ENCODE assay signal across 8 cellular contexts in genomic region chr5:82347213-82347947, GRCh38.
DNase-seq lines count a peak whose midpoint lies in the region; ATAC-seq and TF ChIP-seq lines count a peak whose summit lies in the region.

No MANE protein-coding gene starts in this region.

- H3K4me1 ChIP-seq in breast epithelium (no peaks in the 10 kb centered on the region), ectodermal cell (ENCODE audit: control insufficient read depth, insufficient read depth, low read length) (peaks cover 16% of the 10 kb centered on the region), aorta (ENCODE audit: control insufficient read depth in 1 of 2, insufficient read depth in 2 of 2, low read length in 2 of 2) (peaks cover 0 to 6% of the 10 kb centered on the region in 2 donors)
- H3K4me1 ChIP-seq in CD8-positive, alpha-beta T cell (ENCODE audit: insufficient read depth, low read length) = no peaks in the 10 kb centered on the region

- no peak for TF ChIP-seq CTCF in breast epithelium (IDR thresholded peaks at IDR 0.05)
- no peak for TF ChIP-seq CTCF in MCF 10A (IDR thresholded peaks at IDR 0.05; ENCODE audit: unreplicated experiment)
- no peak for TF ChIP-seq CTCF in mesothelial cell of epicardium (IDR thresholded peaks at IDR 0.05; ENCODE audit: unreplicated experiment)
- TF ChIP-seq CTCF in CD8-positive, alpha-beta T cell (IDR thresholded peaks at IDR 0.05) = no peak

- H3K27me3 Mint-ChIP-seq in MCF 10A (ENCODE audit: insufficient read depth, unreplicated experiment) = no peaks in the 10 kb centered on the region
- H3K27me3 Mint-ChIP-seq in mesothelial cell of epicardium (ENCODE audit: low read depth) = no peaks in the 10 kb centered on the region
- H3K27me3 Mint-ChIP-seq in CD8-positive, alpha-beta T cell (ENCODE audit: low read depth) = peaks cover 10% of the 10 kb centered on the region

- H3K27ac ChIP-seq in breast epithelium (peak overlapping the region; percentile 48 to 84), ectodermal cell (ENCODE audit: insufficient read depth, low read depth, low read length, poor library complexity, severe bottlenecking) (peak overlapping the region; percentile 57), aorta (ENCODE audit: low read depth in 1 of 2, low read length in 2 of 2) (peak overlapping the region; percentile 91 to 96)
- H3K27ac ChIP-seq in CD8-positive, alpha-beta T cell (ENCODE audit: low read depth, low read length) = no peak overlapping the region

- H3K36me3 Mint-ChIP-seq in MCF 10A (ENCODE audit: insufficient read depth, unreplicated experiment) (no peaks in the 10 kb centered on the region), mesothelial cell of epicardium (no peaks in the 10 kb centered on the region)
- H3K36me3 Mint-ChIP-seq in CD8-positive, alpha-beta T cell = no peaks in the 10 kb centered on the region

- H3K4me1 Mint-ChIP-seq in MCF 10A (ENCODE audit: insufficient read depth, unreplicated experiment) (peaks cover 30% of the 10 kb centered on the region), mesothelial cell of epicardium (peaks cover 17% of the 10 kb centered on the region)
- peaks cover 2% of the 10 kb centered on the region for H3K4me1 Mint-ChIP-seq in CD8-positive, alpha-beta T cell (ENCODE audit: low read depth)

- H3K9me3 Mint-ChIP-seq in MCF 10A (ENCODE audit: unreplicated experiment) (no peaks in the 10 kb centered on the region), mesothelial cell of epicardium (no peaks in the 10 kb centered on the region)
- no peaks in the 10 kb centered on the region for H3K9me3 Mint-ChIP-seq in CD8-positive, alpha-beta T cell

- no peak overlapping the region for H3K27ac Mint-ChIP-seq in MCF 10A (ENCODE audit: low read depth, unreplicated experiment)
- peak overlapping the region; percentile 77 for H3K27ac Mint-ChIP-seq in mesothelial cell of epicardium
- H3K27ac Mint-ChIP-seq in CD8-positive, alpha-beta T cell = no peak overlapping the region

- BruUV-seq in MCF 10A (replicated peaks; lab: Mats Ljungman, UMichigan) = no TSS peak

- ATAC-seq in aorta (ENCODE audit: low FRiP score) (peak; percentile 55), GM18870 (IDR thresholded peaks at IDR 0.05; ENCODE audit: unreplicated experiment) (no peak)
- ATAC-seq in CD8-positive, alpha-beta T cell = no peak

- no peak for DNase-seq in breast epithelium (ENCODE audit: low spot score in 2 of 2)
- DNase-seq in MCF 10A (ENCODE audit: unreplicated experiment) = no peak
- no peak for DNase-seq in mesothelial cell of epicardium (ENCODE audit: low spot score in 2 of 2, unreplicated experiment in 2 of 2)
- DNase-seq in aorta = peak; percentile 70 to 81
- no peak for DNase-seq in CD8-positive, alpha-beta T cell
- no peak for DNase-seq in cerebellum (ENCODE audit: low spot score)

- no peaks in the 10 kb centered on the region for H3K27me3 ChIP-seq in breast epithelium
- no peaks in the 10 kb centered on the region for H3K27me3 ChIP-seq in ectodermal cell (ENCODE audit: control insufficient read depth, insufficient read depth, low read length, poor library complexity, severe bottlenecking)
- no peaks in the 10 kb centered on the region for H3K27me3 ChIP-seq in aorta (ENCODE audit: control insufficient read depth in 1 of 2, insufficient read depth in 2 of 2, low read length in 1 of 2)
- H3K27me3 ChIP-seq in CD8-positive, alpha-beta T cell (ENCODE audit: insufficient read depth, low read length) = no peaks in the 10 kb centered on the region

- H3K4me3 ChIP-seq in breast epithelium = no peak overlapping the region
- no peak overlapping the region for H3K4me3 ChIP-seq in ectodermal cell (ENCODE audit: insufficient read depth, low read depth, low read length)
- no peak overlapping the region for H3K4me3 ChIP-seq in aorta (ENCODE audit: low read length in 2 of 2)
- no peak overlapping the region for H3K4me3 ChIP-seq in CD8-positive, alpha-beta T cell (ENCODE audit: low read depth, low read length)

- no peaks in the 10 kb centered on the region for H3K9me3 ChIP-seq in breast epithelium
- H3K9me3 ChIP-seq in ectodermal cell (ENCODE audit: control insufficient read depth, low read length) = no peaks in the 10 kb centered on the region
- H3K9me3 ChIP-seq in aorta (ENCODE audit: control insufficient read depth, low read length) = no peaks in the 10 kb centered on the region
- no peaks in the 10 kb centered on the region for H3K9me3 ChIP-seq in CD8-positive, alpha-beta T cell (ENCODE audit: low read length)

- CTCF ChIA-PET in MCF 10A (lab: Yijun Ruan, JAX) = interaction anchor here (0.6 to 0.7 kb wide), 2 partner anchors 944 to 1219 kb away, joined by 3 to 4 read pairs; no protein-coding TSS in a partner anchor
- CTCF ChIA-PET in CD8-positive, alpha-beta T cell (lab: Charles Lee) = interaction anchor here (1.2 kb wide), 1 partner anchor 1082 kb away, joined by 3 read pairs; no protein-coding TSS in a partner anchor

- no peaks in the 10 kb centered on the region for H3K36me3 ChIP-seq in breast epithelium
- H3K36me3 ChIP-seq in ectodermal cell (ENCODE audit: control insufficient read depth, insufficient read depth, low read length) = no peaks in the 10 kb centered on the region
- no peaks in the 10 kb centered on the region for H3K36me3 ChIP-seq in aorta (ENCODE audit: control insufficient read depth in 1 of 2, insufficient read depth in 2 of 2, low read length in 1 of 2)
- no peaks in the 10 kb centered on the region for H3K36me3 ChIP-seq in CD8-positive, alpha-beta T cell (ENCODE audit: insufficient read depth, low read length)

- no peak for TF ChIP-seq POLR2A in breast epithelium (IDR thresholded peaks at IDR 0.05)

- H3K4me3 Mint-ChIP-seq in MCF 10A (ENCODE audit: unreplicated experiment) (no peak overlapping the region), mesothelial cell of epicardium (no peak overlapping the region)
- H3K4me3 Mint-ChIP-seq in CD8-positive, alpha-beta T cell = no peak overlapping the region

- POLR2A ChIA-PET in MCF 10A (lab: Yijun Ruan, JAX) = interaction anchor here (0.6 kb wide), 1 partner anchor 1201 kb away, joined by 3 read pairs; no protein-coding TSS in a partner anchor
- POLR2A ChIA-PET in CD8-positive, alpha-beta T cell (lab: Charles Lee) = no interaction called here

- WGBS in ectodermal cell, 2 experiments = 68 to 74% methylated on average over 12 of the region's 12 CpGs
- 11 to 17% methylated on average over 12 of the region's 12 CpGs for WGBS in aorta, 2 donors

- intact Hi-C loops in breast epithelium (cut with DNase I; ENCODE audit: low total_unique reads) (no loop called here), MCF 10A (cut with micrococcal nuclease) (no loop called here), aorta (cut with DNase I) (no loop called here)
- intact Hi-C loops in CD8-positive, alpha-beta T cell (cut with DNase I, micrococcal nuclease) = no loop called here

Comparison
In these comparisons a context has a peak if more than half of its experiments do, and no peak if none do; other contexts are left out.
1. DNase-seq: peak in aorta (2 of 2); none in breast epithelium (0 of 2), MCF 10A (single experiment), mesothelial cell of epicardium (0 of 2), CD8-positive, alpha-beta T cell (0 of 7) and cerebellum (single experiment).